ENCODE assay signal across 20 cellular contexts in the genomic region with DNA sequence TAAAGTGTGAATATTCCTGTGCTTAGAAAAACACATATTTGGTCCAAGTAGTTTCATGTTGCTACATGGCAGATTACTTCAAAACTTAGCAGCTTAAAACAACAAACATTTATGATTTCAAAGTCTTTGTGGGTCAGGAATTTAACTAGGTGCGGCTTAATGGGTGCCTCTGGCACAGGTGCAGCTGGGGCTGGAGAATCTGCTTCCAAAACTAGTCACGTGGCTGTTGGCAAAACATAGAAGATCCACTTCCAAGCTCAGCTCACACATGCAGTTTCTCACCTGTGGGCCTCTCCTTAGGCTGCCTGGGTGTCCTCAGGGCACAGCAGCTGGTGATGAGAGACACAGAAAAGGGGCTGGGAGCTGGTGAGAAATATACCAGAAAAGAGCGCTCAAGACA.
DNase-seq lines count a peak whose midpoint lies in the region; ATAC-seq and TF ChIP-seq lines count a peak whose summit lies in the region.
"Had no signal": no experiment of that assay in that cellular context is flagged by ENCODE, and none has a peak within 500 bp of the region (broad histone marks: within the 10 kb centered on the region; RNA-seq: fewer than 3 reads in every experiment).

No MANE protein-coding gene starts in this region.

- no TSS peak for BruUV-seq in MCF 10A (replicated peaks; lab: Mats Ljungman, UMichigan)

- no peaks in the 10 kb centered on the region for H3K9me3 ChIP-seq in breast epithelium
- H3K9me3 ChIP-seq: BLaER1 treated with 17β-estradiol and CSF1 and Interleukin-3, amounts not matched to agents 10 nM and 100 nM had no signal

- peak; percentile 88 for ATAC-seq in left lobe of liver

- H3K36me3 Mint-ChIP-seq in MCF 10A (ENCODE audit: insufficient read depth, unreplicated experiment) = no peaks in the 10 kb centered on the region
- H3K36me3 Mint-ChIP-seq: IgD-negative memory B cell had no signal

- no peak overlapping the region for H3K4me3 Mint-ChIP-seq in MCF 10A (ENCODE audit: unreplicated experiment)
- H3K4me3 Mint-ChIP-seq: CD4-positive, alpha-beta T cell had no signal

- no peak for TF ChIP-seq POLR2A in breast epithelium (IDR thresholded peaks at IDR 0.05)

- no peaks in the 10 kb centered on the region for H3K9me3 Mint-ChIP-seq in MCF 10A (ENCODE audit: unreplicated experiment)
- H3K9me3 Mint-ChIP-seq: CD4-positive, alpha-beta T cell; IgD-negative memory B cell had no signal

- H3K27me3 Mint-ChIP-seq in MCF 10A (ENCODE audit: insufficient read depth, unreplicated experiment) = no peaks in the 10 kb centered on the region
- H3K27me3 Mint-ChIP-seq: CD4-positive, alpha-beta T cell; IgD-negative memory B cell had no signal

- CTCF ChIA-PET in MCF 10A (lab: Yijun Ruan, JAX) = no interaction called here

- H3K27me3 ChIP-seq in breast epithelium = no peaks in the 10 kb centered on the region
- H3K27me3 ChIP-seq: BLaER1 treated with 17β-estradiol and CSF1 and Interleukin-3, amounts not matched to agents 10 nM and 100 nM had no signal

- H3K4me3 ChIP-seq in breast epithelium = no peak overlapping the region
- H3K4me3 ChIP-seq: BLaER1 treated with 17β-estradiol and CSF1 and Interleukin-3, amounts not matched to agents 10 nM and 100 nM; SK-N-MC had no signal

- POLR2A ChIA-PET in MCF 10A (lab: Yijun Ruan, JAX) = interaction anchor here (0.7 kb wide), 1 partner anchor 1859 kb away, joined by 3 read pairs; no protein-coding TSS in a partner anchor

- no peak overlapping the region for H3K27ac ChIP-seq in breast epithelium
- H3K27ac ChIP-seq: BLaER1 treated with 17β-estradiol and CSF1 and Interleukin-3, amounts not matched to agents 10 nM and 100 nM; KMS-11; SK-N-MC had no signal

- H3K27ac Mint-ChIP-seq in MCF 10A (ENCODE audit: low read depth, unreplicated experiment) = peak overlapping the region; percentile 49
- H3K27ac Mint-ChIP-seq: CD4-positive, alpha-beta T cell; IgD-negative memory B cell had no signal

- peaks cover 11% of the 10 kb centered on the region for H3K4me1 Mint-ChIP-seq in MCF 10A (ENCODE audit: insufficient read depth, unreplicated experiment)

- TF ChIP-seq CTCF in MCF 10A (IDR thresholded peaks at IDR 0.05; ENCODE audit: unreplicated experiment) = no peak
- no peak for TF ChIP-seq CTCF in breast epithelium (IDR thresholded peaks at IDR 0.05)

- no peaks in the 10 kb centered on the region for H3K36me3 ChIP-seq in breast epithelium
- H3K36me3 ChIP-seq: BLaER1 treated with 17β-estradiol and CSF1 and Interleukin-3, amounts not matched to agents 10 nM and 100 nM had no signal

- H3K4me1 ChIP-seq in breast epithelium = no peaks in the 10 kb centered on the region
- H3K4me1 ChIP-seq: BLaER1 treated with 17β-estradiol and CSF1 and Interleukin-3, amounts not matched to agents 10 nM and 100 nM had no signal

- DNase-seq in MCF 10A (ENCODE audit: unreplicated experiment) = peak; percentile 62
- no peak for DNase-seq in breast epithelium (ENCODE audit: low spot score in 2 of 2)
- DNase-seq in SW480 (ENCODE audit: low spot score) = peak; percentile 3
- peak; percentile 51 for DNase-seq in left lobe of liver (ENCODE audit: low spot score)
- DNase-seq in A172 (ENCODE audit: low spot score) = no peak
- no peak for DNase-seq in NCI-H2171 treated with DMSO at 0.1 percent for 48 hours (lab: John Stamatoyannopoulos, UW)
- no peak for DNase-seq in stimulated activated naive CD4-positive, alpha-beta T cell (lab: John Stamatoyannopoulos, UW)
- DNase-seq: CD4-positive, alpha-beta T cell; GOT3; HCEC 1CT; NCI-H1092; NCI-H146; NCI-H1930; NCI-H2227 treated with DMSO at 0.1 percent for 48 hours; NCI-H510A treated with DMSO at 0.1 percent for 48 hours; SIG-M5 had no signal

- intact Hi-C loops in MCF 10A (cut with micrococcal nuclease) (no loop called here), breast epithelium (cut with DNase I; ENCODE audit: low total_unique reads) (no loop called here)

Comparison
In these comparisons a context has a peak if more than half of its experiments do, and no peak if none do; other contexts are left out.
1. DNase-seq: peak in MCF 10A (single experiment), SW480 (single experiment) and left lobe of liver (single experiment); none in breast epithelium (0 of 2), A172 (single experiment), NCI-H2171 treated with DMSO at 0.1 percent for 48 hours (single experiment) and stimulated activated naive CD4-positive, alpha-beta T cell (0 of 6).